Comparison of ENCODE assay signal across 1 cellular context in the genomic region with DNA sequence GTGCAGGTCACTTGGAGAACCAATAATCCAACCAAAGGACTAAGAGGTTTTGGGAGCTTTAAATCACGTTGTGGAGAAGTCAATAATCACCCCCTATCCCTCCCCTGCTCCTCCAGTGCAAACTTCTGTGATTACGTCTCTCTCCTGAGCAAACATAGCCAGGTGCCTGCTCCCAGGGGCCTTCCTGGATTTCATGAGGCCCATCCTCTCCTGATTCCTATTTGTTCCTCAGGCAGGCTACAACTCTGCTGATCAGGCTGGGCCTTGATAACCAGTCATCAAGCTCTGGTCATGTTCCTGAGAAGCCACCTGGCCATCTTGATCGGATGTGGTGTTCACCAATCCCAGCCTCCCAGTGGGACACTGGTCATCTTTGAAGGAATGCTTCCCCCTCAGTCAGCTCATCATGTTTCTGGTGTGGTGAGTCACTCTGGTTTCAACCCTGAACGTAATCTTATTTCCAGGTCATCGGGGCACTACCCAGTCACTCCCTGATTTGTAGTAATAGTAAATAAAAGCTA.
TF ChIP-seq lines count a peak whose summit lies in the region.

No MANE protein-coding gene starts in this region.

TF ChIP-seq in endothelial cell of umbilical vein, 7 proteins besides CTCF, POLR2A, EP300 and RAD21:
- peak; percentile 50 for TF ChIP-seq JUN (IDR thresholded peaks at IDR 0.05; ENCODE audit: borderline replicate concordance, insufficient read depth, insufficient read length, low read depth)
- TF ChIP-seq POLR2AphosphoS5 (IDR thresholded peaks at IDR 0.05; ENCODE audit: insufficient read depth, low read depth, low read length): no peak
- TF ChIP-seq GATA2 (IDR thresholded peaks at IDR 0.05; ENCODE audit: insufficient read depth, insufficient read length, low read depth, low read length): peak; percentile 55
- TF ChIP-seq, protein P1, sequence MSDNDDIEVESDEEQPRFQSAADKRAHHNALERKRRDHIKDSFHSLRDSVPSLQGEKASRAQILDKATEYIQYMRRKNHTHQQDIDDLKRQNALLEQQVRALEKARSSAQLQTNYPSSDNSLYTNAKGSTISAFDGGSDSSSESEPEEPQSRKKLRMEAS (IDR thresholded peaks at IDR 0.05; ENCODE audit: insufficient read depth, insufficient read length): no peak
- TF ChIP-seq FOS (IDR thresholded peaks at IDR 0.05; ENCODE audit: borderline replicate concordance, insufficient read depth, low read length): peak; percentile 79
- TF ChIP-seq MYC (IDR thresholded peaks at IDR 0.05; ENCODE audit: low read depth, low read length): no peak
